ENCODE assay signal across 16 cellular contexts in genomic region chr16:65010136-65010535, GRCh38.
DNase-seq lines count a peak whose midpoint lies in the region; ATAC-seq and TF ChIP-seq lines count a peak whose summit lies in the region.
"Had no signal": no experiment of that assay in that cellular context is flagged by ENCODE, and none has a peak within 500 bp of the region (broad histone marks: within the 10 kb centered on the region; RNA-seq: fewer than 3 reads in every experiment).

No MANE protein-coding gene starts in this region.

- ATAC-seq in HG03045 (IDR thresholded peaks at IDR 0.05; ENCODE audit: unreplicated experiment), result no peak
- ATAC-seq in HG02759 (IDR thresholded peaks at IDR 0.05; ENCODE audit: unreplicated experiment), result no peak

- in situ Hi-C loops in G401 (cut with HindIII; ENCODE audit: low sequenced_read_pairs), result no loop called here

- no peak overlapping the region for H3K9ac ChIP-seq in smooth muscle cell (ENCODE audit: low read depth)
- H3K9ac ChIP-seq: BLaER1 had no signal

- peaks cover 7% of the 10 kb centered on the region for H3K36me3 ChIP-seq in smooth muscle cell (ENCODE audit: low read depth)
- H3K36me3 ChIP-seq: BLaER1, Peyer's patch had no signal

- H3K4me3 ChIP-seq in smooth muscle cell, result no peak overlapping the region
- H3K4me3 ChIP-seq: BLaER1, Peyer's patch had no signal

- no peaks in the 10 kb centered on the region for H3K27me3 ChIP-seq in smooth muscle cell (ENCODE audit: low read depth)
- H3K27me3 ChIP-seq: BLaER1, Peyer's patch had no signal

- TF ChIP-seq CTCF in smooth muscle cell (IDR thresholded peaks at IDR 0.05; ENCODE audit: borderline replicate concordance, insufficient read depth, poor library complexity, severe bottlenecking), result no peak

- H3K9me3 ChIP-seq in smooth muscle cell (replicated peaks; ENCODE audit: low read depth), result no peaks in the 10 kb centered on the region
- H3K9me3 ChIP-seq: BLaER1, Peyer's patch had no signal

- WGBS in smooth muscle cell (ENCODE audit: low lambda C conversion rate), result 77% methylated on average over 2 of the region's 2 CpGs

- H3K4me1 ChIP-seq in smooth muscle cell (ENCODE audit: low read depth), result no peaks in the 10 kb centered on the region
- H3K4me1 ChIP-seq: BLaER1, Peyer's patch had no signal

- H3K4me2 ChIP-seq in smooth muscle cell, result no peak overlapping the region
- H3K4me2 ChIP-seq: BLaER1 had no signal

- H3F3A ChIP-seq in smooth muscle cell (ENCODE audit: low read depth), result peaks cover 76% of the 10 kb centered on the region

- peaks cover 100% of the 10 kb centered on the region for H3K79me2 ChIP-seq in smooth muscle cell (ENCODE audit: low read depth)

- DNase-seq in G401 (ENCODE audit: low spot score) (peak; percentile 4), astrocyte of the hippocampus (ENCODE audit: low read depth, low spot score) (peak; percentile 13), medulla oblongata (ENCODE audit: extremely low spot score) (peak; percentile 44), smooth muscle cell (lab: John Stamatoyannopoulos, UW; ENCODE audit: unreplicated experiment) (no peak), COLO668 (lab: John Stamatoyannopoulos, UW; ENCODE audit: unreplicated experiment) (no peak)
- DNase-seq: DMS153, EL, KG1, NCI-H1092, NCI-H446, NCI-H82, Peyer's patch, SHP77 had no signal

- H3K27ac ChIP-seq in smooth muscle cell (ENCODE audit: low read depth), result peak overlapping the region; percentile 62
- H3K27ac ChIP-seq: BLaER1, Peyer's patch had no signal

- H2AFZ ChIP-seq in smooth muscle cell (ENCODE audit: low read depth), result no peak overlapping the region

- peaks cover 100% of the 10 kb centered on the region for H4K20me1 ChIP-seq in smooth muscle cell (ENCODE audit: low read depth)
- H4K20me1 ChIP-seq: BLaER1 had no signal

Comparison
In these comparisons a context has a peak if more than half of its experiments do, and no peak if none do; other contexts are left out.
1. DNase-seq: peak in G401 (single experiment), astrocyte of the hippocampus (single experiment) and medulla oblongata (single experiment); none in smooth muscle cell (single experiment) and COLO668 (single experiment).